13 cellular contexts compared by ENCODE assay signal in the genomic region with DNA sequence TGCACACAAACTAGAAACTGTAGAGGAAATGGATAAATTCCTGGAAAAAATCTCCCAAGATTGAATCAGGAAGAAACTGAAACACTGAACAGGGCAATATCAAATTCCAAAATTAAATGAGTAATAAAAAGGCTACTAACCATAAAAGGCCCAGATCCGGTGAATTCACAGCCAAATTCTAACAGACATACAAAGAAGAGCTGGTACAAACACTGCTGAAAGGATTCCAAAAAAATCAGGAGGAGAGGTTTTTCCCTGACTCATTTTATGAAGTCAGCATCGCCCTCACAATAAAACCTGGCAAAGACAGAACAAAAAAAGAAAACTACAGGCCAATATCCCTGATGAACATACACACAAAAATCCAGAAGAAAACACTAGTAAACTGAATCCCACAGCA.
DNase-seq lines count a peak whose midpoint lies in the region; ATAC-seq and TF ChIP-seq lines count a peak whose summit lies in the region.
"Had no signal": no experiment of that assay in that cellular context is flagged by ENCODE, and none has a peak within 500 bp of the region (broad histone marks: within the 10 kb centered on the region; RNA-seq: fewer than 3 reads in every experiment).

No MANE protein-coding gene starts in this region.

- peaks cover 13% of the 10 kb centered on the region for H3K9me3 ChIP-seq in thoracic aorta
- H3K9me3 ChIP-seq in CD4-positive, alpha-beta T cell (ENCODE audit: control insufficient read depth, low read length), result peaks cover 6% of the 10 kb centered on the region

- peak; percentile 95 for DNase-seq in HFFc6
- DNase-seq in astrocyte of the hippocampus (ENCODE audit: low read depth, low spot score), result peak; percentile 90
- peak; percentile 58 to 79 for DNase-seq in foreskin keratinocyte
- no peak for DNase-seq in thoracic aorta (ENCODE audit: low spot score)
- no peak for DNase-seq in CD4-positive, alpha-beta T cell
- no peak for DNase-seq in cortex of kidney (lab: John Stamatoyannopoulos, UW)
- DNase-seq in activated CD4-positive, CD25-positive, alpha-beta regulatory T cell treated with anti-CD3 and anti-CD28 coated beads, Interleukin-2, amount 50 U/mL, for 72 hours, result no peak
- no peak for DNase-seq in GM13977 (ENCODE audit: low spot score)
- DNase-seq: activated CD4-positive, alpha-beta T cell treated with anti-CD3 and anti-CD28 coated beads, Interleukin-2, amount 10 ng/mL, durations not matched to agents 7 days and 5 days; NCI-H1105 treated with DMSO at 0.1 percent for 48 hours; nephron progenitor cell; T-helper 17 cell had no signal

- in situ Hi-C loops in GM13977 (cut with MboI; ENCODE audit: low pct_unique_long_range_greater_than_20kb, low sequenced_read_pairs, unreplicated experiment), result loop anchor here (25.0 kb wide), 1 partner anchor 469 kb away; a partner anchor contains a TSS

- peaks cover 49% of the 10 kb centered on the region for H3K36me3 Mint-ChIP-seq in HFFc6 (ENCODE audit: low read depth)
- no peaks in the 10 kb centered on the region for H3K36me3 Mint-ChIP-seq in CD4-positive, alpha-beta T cell (ENCODE audit: low read depth)

- intact Hi-C loops in CD4-positive, alpha-beta T cell (cut with DNase I, micrococcal nuclease), result loop anchor here in 1 of 2 experiments (10.0 kb wide), 1 partner anchor 64 kb away; no protein-coding TSS in a partner anchor

- peaks cover 19% of the 10 kb centered on the region for H3K9me3 Mint-ChIP-seq in HFFc6
- H3K9me3 Mint-ChIP-seq in CD4-positive, alpha-beta T cell, result peaks cover 4% of the 10 kb centered on the region

- CTCF ChIA-PET in CD4-positive, alpha-beta T cell (lab: Charles Lee), result no interaction called here

- no peak for TF ChIP-seq CTCF in HFFc6 (IDR thresholded peaks at IDR 0.05)
- TF ChIP-seq CTCF in foreskin keratinocyte (conservative IDR thresholded peaks at IDR 0.05), result no peak
- no peak for TF ChIP-seq CTCF in thoracic aorta (IDR thresholded peaks at IDR 0.05)
- TF ChIP-seq CTCF in CD4-positive, alpha-beta T cell (IDR thresholded peaks at IDR 0.05), result no peak
- no peak for TF ChIP-seq CTCF in GM13977 (IDR thresholded peaks at IDR 0.05; ENCODE audit: extremely low read depth, insufficient read depth, missing control alignments)

- no peak overlapping the region for H3K4me3 ChIP-seq in thoracic aorta
- H3K4me3 ChIP-seq: suprapubic skin had no signal

- H3K4me1 ChIP-seq in foreskin keratinocyte (peaks cover 19% of the 10 kb centered on the region), thoracic aorta (ENCODE audit: control insufficient read depth in 1 of 2, low read depth in 2 of 2) (no peaks in the 10 kb centered on the region)
- H3K4me1 ChIP-seq: suprapubic skin had no signal

- ATAC-seq in foreskin keratinocyte (no peak), thoracic aorta (ENCODE audit: insufficient number of reproducible peaks, low FRiP score, low read depth) (peak; percentile 49)
- no peak for ATAC-seq in CD4-positive, alpha-beta T cell (ENCODE audit: poor library complexity)
- ATAC-seq: T-helper 17 cell had no signal

- peaks cover 87% of the 10 kb centered on the region for H3K4me1 Mint-ChIP-seq in HFFc6 (ENCODE audit: low read depth)
- H3K4me1 Mint-ChIP-seq in CD4-positive, alpha-beta T cell (ENCODE audit: low read depth), result no peaks in the 10 kb centered on the region
- H3K4me1 Mint-ChIP-seq: activated CD4-positive, alpha-beta T cell treated with anti-CD3 and anti-CD28 coated beads, Interleukin-2, amount 10 ng/mL, durations not matched to agents 7 days and 5 days; nephron progenitor cell had no signal

- H3K27ac ChIP-seq in foreskin keratinocyte (no peak overlapping the region), thoracic aorta (no peak overlapping the region)
- no peak overlapping the region for H3K27ac ChIP-seq in CD4-positive, alpha-beta T cell (ENCODE audit: low read depth, low read length)
- H3K27ac ChIP-seq: suprapubic skin had no signal

- H3K4me3 Mint-ChIP-seq in HFFc6, result peak overlapping the region; percentile 80
- H3K4me3 Mint-ChIP-seq in CD4-positive, alpha-beta T cell, result no peak overlapping the region
- H3K4me3 Mint-ChIP-seq: activated CD4-positive, alpha-beta T cell treated with anti-CD3 and anti-CD28 coated beads, Interleukin-2, amount 10 ng/mL, durations not matched to agents 7 days and 5 days; nephron progenitor cell; T-helper 17 cell had no signal

- POLR2A ChIA-PET in CD4-positive, alpha-beta T cell (lab: Charles Lee), result no interaction called here

- H3K27me3 ChIP-seq in foreskin keratinocyte (no peaks in the 10 kb centered on the region), thoracic aorta (replicated peaks; ENCODE audit: insufficient read depth) (no peaks in the 10 kb centered on the region)
- H3K27me3 ChIP-seq in CD4-positive, alpha-beta T cell (ENCODE audit: control insufficient read depth, insufficient read depth, low read length), result no peaks in the 10 kb centered on the region
- H3K27me3 ChIP-seq: suprapubic skin had no signal

- H3K27ac Mint-ChIP-seq in HFFc6, result peak overlapping the region; percentile 85
- no peak overlapping the region for H3K27ac Mint-ChIP-seq in CD4-positive, alpha-beta T cell
- H3K27ac Mint-ChIP-seq: activated CD4-positive, alpha-beta T cell treated with anti-CD3 and anti-CD28 coated beads, Interleukin-2, amount 10 ng/mL, durations not matched to agents 7 days and 5 days; nephron progenitor cell; T-helper 17 cell had no signal

- no peaks in the 10 kb centered on the region for H3K36me3 ChIP-seq in thoracic aorta
- H3K36me3 ChIP-seq: suprapubic skin had no signal

- no peaks in the 10 kb centered on the region for H3K27me3 Mint-ChIP-seq in HFFc6 (ENCODE audit: insufficient read depth)
- peaks cover 25% of the 10 kb centered on the region for H3K27me3 Mint-ChIP-seq in CD4-positive, alpha-beta T cell

Comparison
In these comparisons a context has a peak if more than half of its experiments do, and no peak if none do; other contexts are left out.
1. DNase-seq: peak in HFFc6 (single experiment), astrocyte of the hippocampus (single experiment) and foreskin keratinocyte (2 of 2); none in thoracic aorta (single experiment), CD4-positive, alpha-beta T cell (0 of 10), cortex of kidney (single experiment), activated CD4-positive, CD25-positive, alpha-beta regulatory T cell treated with anti-CD3 and anti-CD28 coated beads, Interleukin-2, amount 50 U/mL, for 72 hours (single experiment) and GM13977 (single experiment).